2 cellular contexts compared by ENCODE assay signal in genomic region chr2:240499309-240500301, GRCh38.
A peak's percentile ranks its signal among the peaks of the same experiment; 100 is the strongest.
TF ChIP-seq lines count a peak whose summit lies in the region.

No MANE protein-coding gene starts in this region.

TF ChIP-seq in HEK293, 187 proteins besides CTCF, POLR2A, EP300 and RAD21:
- no peak for TF ChIP-seq SALL2 (tag by site-specific recombination; IDR thresholded peaks at IDR 0.05; ENCODE audit: borderline replicate concordance)
- no peak for TF ChIP-seq HIC1 (tag by site-specific recombination; IDR thresholded peaks at IDR 0.05)
- TF ChIP-seq ZNF175 (tag by site-specific recombination; IDR thresholded peaks at IDR 0.05), result no peak
- TF ChIP-seq PRDM4 (tag by site-specific recombination; IDR thresholded peaks at IDR 0.05), result no peak
- peak; percentile 37; the same call in 1 of the 2 replicates for TF ChIP-seq EGR2 (tag by site-specific recombination; IDR thresholded peaks at IDR 0.05; ENCODE audit: low read depth)
- TF ChIP-seq ZSCAN30 (tag by site-specific recombination; IDR thresholded peaks at IDR 0.05), result no peak
- TF ChIP-seq ZNF692 (tag by site-specific recombination; IDR thresholded peaks at IDR 0.05), result no peak
- TF ChIP-seq PRDM10 (tag by site-specific recombination; IDR thresholded peaks at IDR 0.05), result no peak
TF ChIP-seq in HEK293: peak in this region for 1.

TF ChIP-seq in HepG2, 621 proteins besides CTCF, POLR2A, EP300 and RAD21:
- TF ChIP-seq MXD4 (CRISPR knock-in tag; IDR thresholded peaks at IDR 0.05) (no peak), AGO2 (optimal IDR thresholded peaks at IDR 0.05; ENCODE audit: low read depth, low read length) (peak; percentile 33), MIER3 (CRISPR knock-in tag; IDR thresholded peaks at IDR 0.05; ENCODE audit: borderline replicate concordance) (no peak)
TF ChIP-seq in HepG2: peak in this region for 1.
